Comparison of ENCODE assay signal across 1 cellular context in the genomic region with DNA sequence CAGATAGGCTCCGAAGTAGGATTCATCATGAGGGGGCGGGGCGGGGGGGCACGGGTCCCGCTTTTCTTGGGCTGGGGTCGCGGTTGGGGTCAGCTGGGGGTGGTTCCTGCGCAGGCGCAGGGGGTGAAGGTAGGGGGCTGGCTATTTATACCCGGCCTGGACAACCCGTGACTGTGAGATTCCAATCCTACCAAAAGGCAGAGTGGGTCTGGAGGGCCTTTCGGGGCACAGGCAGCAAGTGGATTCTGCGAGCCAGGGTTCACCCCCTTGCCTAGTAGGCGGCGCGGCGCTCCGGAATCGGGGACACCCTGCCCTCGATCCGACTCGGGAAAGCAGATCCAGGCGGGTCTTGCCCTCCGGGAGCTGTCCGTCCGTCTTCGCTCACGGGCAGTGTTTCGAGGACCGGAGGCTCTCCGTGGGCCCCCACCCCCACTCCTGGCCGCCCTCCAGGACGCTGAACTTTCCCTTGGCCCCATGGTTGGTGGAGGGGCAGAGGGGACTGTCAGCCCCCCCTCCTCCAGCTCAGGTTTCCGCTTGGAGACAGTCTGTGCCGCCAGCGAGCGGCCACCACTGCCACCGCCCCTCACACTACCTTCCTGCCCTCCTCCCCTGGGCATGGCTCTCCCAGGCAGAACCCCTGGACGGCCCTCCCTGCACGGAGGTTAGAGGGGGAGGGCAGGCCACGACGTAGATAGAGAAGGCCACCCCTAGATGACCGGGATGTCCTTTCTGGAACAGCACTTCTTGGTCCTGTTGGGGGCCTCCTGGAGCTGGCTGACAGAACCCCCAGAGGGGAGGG.
TF ChIP-seq lines count a peak whose summit lies in the region.

No MANE protein-coding gene starts in this region.

TF ChIP-seq in HepG2, 621 proteins besides CTCF, POLR2A, EP300 and RAD21 (continued from another document and continues in another):
- TF ChIP-seq ZNF788 (CRISPR knock-in tag; IDR thresholded peaks at IDR 0.05; ENCODE audit: borderline replicate concordance) (peak; percentile 19; the same call in 1 of the 2 replicates), ETV5 (CRISPR knock-in tag; IDR thresholded peaks at IDR 0.05; ENCODE audit: borderline replicate concordance) (peak; percentile 47; the same call in 1 of the 2 replicates), ZNF574 (CRISPR knock-in tag; IDR thresholded peaks at IDR 0.05) (no peak), ZFP41 (CRISPR knock-in tag; IDR thresholded peaks at IDR 0.05; ENCODE audit: borderline replicate concordance) (no peak), ZNF331 (CRISPR knock-in tag; IDR thresholded peaks at IDR 0.05) (no peak; the same call in 1 of the 2 replicates), XRCC5 (optimal IDR thresholded peaks at IDR 0.05; ENCODE audit: low read length) (peak; percentile 40), HDAC1 (CRISPR knock-in tag; IDR thresholded peaks at IDR 0.05) (peak; percentile 69), ARNT2 (CRISPR knock-in tag; IDR thresholded peaks at IDR 0.05; ENCODE audit: low read depth) (no peak), ZKSCAN5 (CRISPR knock-in tag; IDR thresholded peaks at IDR 0.05) (no peak), GMEB1 (CRISPR knock-in tag; IDR thresholded peaks at IDR 0.05; ENCODE audit: borderline replicate concordance) (no peak), ZNF781 (CRISPR knock-in tag; IDR thresholded peaks at IDR 0.05; ENCODE audit: borderline replicate concordance, not compliant biosample characterization) (no peak), ZNF749 (CRISPR knock-in tag; IDR thresholded peaks at IDR 0.05; ENCODE audit: borderline replicate concordance) (no peak), KDM5A (IDR thresholded peaks at IDR 0.05; ENCODE audit: borderline replicate concordance, low read length) (no peak), POLR2G (IDR thresholded peaks at IDR 0.05; ENCODE audit: low read depth, low read length) (no peak), ARID2 (CRISPR knock-in tag; IDR thresholded peaks at IDR 0.05; ENCODE audit: borderline replicate concordance) (no peak), ARID4A (CRISPR knock-in tag; IDR thresholded peaks at IDR 0.05; ENCODE audit: borderline replicate concordance) (no peak; the same call in 1 of the 2 replicates), KLF13 (CRISPR knock-in tag; IDR thresholded peaks at IDR 0.05) (no peak), ZNF674 (CRISPR knock-in tag; IDR thresholded peaks at IDR 0.05; ENCODE audit: low read depth) (no peak), SALL2 (CRISPR knock-in tag; IDR thresholded peaks at IDR 0.05) (0 out of 2 replicates have a peak, but pooled peaks have one; percentile 36), ZNF256 (CRISPR knock-in tag; conservative IDR thresholded peaks at IDR 0.05) (no peak), ZNF547 (CRISPR knock-in tag; IDR thresholded peaks at IDR 0.05) (no peak), PRMT3 (CRISPR knock-in tag; IDR thresholded peaks at IDR 0.05; ENCODE audit: borderline replicate concordance, low read depth) (no peak), SNAPC4 (CRISPR knock-in tag; IDR thresholded peaks at IDR 0.05) (peak; percentile 78), TFDP2 (CRISPR knock-in tag; IDR thresholded peaks at IDR 0.05) (0 out of 2 replicates have a peak, but pooled peaks have one; percentile 17), MIER2 (CRISPR knock-in tag; IDR thresholded peaks at IDR 0.05) (no peak), DNMT3B (CRISPR knock-in tag; conservative IDR thresholded peaks at IDR 0.05) (no peak), E2F1 (CRISPR knock-in tag; IDR thresholded peaks at IDR 0.05) (no peak), RAD51 (IDR thresholded peaks at IDR 0.05; ENCODE audit: borderline replicate concordance) (no peak), NFIC (IDR thresholded peaks at IDR 0.05; ENCODE audit: low read length) (no peak), MYPOP (CRISPR knock-in tag; IDR thresholded peaks at IDR 0.05) (no peak), KLF15 (CRISPR knock-in tag; IDR thresholded peaks at IDR 0.05; ENCODE audit: borderline replicate concordance) (0 out of 2 replicates have a peak, but pooled peaks have one; percentile 31)
- TF ChIP-seq, protein P1, sequence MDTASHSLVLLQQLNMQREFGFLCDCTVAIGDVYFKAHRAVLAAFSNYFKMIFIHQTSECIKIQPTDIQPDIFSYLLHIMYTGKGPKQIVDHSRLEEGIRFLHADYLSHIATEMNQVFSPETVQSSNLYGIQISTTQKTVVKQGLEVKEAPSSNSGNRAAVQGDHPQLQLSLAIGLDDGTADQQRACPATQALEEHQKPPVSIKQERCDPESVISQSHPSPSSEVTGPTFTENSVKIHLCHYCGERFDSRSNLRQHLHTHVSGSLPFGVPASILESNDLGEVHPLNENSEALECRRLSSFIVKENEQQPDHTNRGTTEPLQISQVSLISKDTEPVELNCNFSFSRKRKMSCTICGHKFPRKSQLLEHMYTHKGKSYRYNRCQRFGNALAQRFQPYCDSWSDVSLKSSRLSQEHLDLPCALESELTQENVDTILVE (CRISPR knock-in tag; IDR thresholded peaks at IDR 0.05) = 0 out of 2 replicates have a peak, but pooled peaks have one; percentile 45
- TF ChIP-seq, protein P2, sequence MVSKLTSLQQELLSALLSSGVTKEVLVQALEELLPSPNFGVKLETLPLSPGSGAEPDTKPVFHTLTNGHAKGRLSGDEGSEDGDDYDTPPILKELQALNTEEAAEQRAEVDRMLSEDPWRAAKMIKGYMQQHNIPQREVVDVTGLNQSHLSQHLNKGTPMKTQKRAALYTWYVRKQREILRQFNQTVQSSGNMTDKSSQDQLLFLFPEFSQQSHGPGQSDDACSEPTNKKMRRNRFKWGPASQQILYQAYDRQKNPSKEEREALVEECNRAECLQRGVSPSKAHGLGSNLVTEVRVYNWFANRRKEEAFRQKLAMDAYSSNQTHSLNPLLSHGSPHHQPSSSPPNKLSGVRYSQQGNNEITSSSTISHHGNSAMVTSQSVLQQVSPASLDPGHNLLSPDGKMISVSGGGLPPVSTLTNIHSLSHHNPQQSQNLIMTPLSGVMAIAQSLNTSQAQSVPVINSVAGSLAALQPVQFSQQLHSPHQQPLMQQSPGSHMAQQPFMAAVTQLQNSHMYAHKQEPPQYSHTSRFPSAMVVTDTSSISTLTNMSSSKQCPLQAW (CRISPR knock-in tag; IDR thresholded peaks at IDR 0.05) = peak; percentile 37; the same call in 1 of the 2 replicates
